35 cellular contexts compared by ENCODE assay signal in genomic region chr5:108974594-108974993, GRCh38.
A peak's percentile ranks its signal among the peaks of the same experiment; 100 is the strongest.
DNase-seq lines count a peak whose midpoint lies in the region; ATAC-seq, FAIRE-seq and TF ChIP-seq lines count a peak whose summit lies in the region.
"Had no signal": no experiment of that assay in that cellular context is flagged by ENCODE, and none has a peak within 500 bp of the region (broad histone marks: within the 10 kb centered on the region; RNA-seq: fewer than 3 reads in every experiment).

No MANE protein-coding gene starts in this region.

- H3K27me3 ChIP-seq in colonic mucosa (no peaks in the 10 kb centered on the region), small intestine (ENCODE audit: control insufficient read depth in 2 of 2, insufficient read depth in 2 of 2, low read length in 2 of 2) (no peaks in the 10 kb centered on the region), mesendoderm (ENCODE audit: insufficient read depth, low read length, poor library complexity) (no peaks in the 10 kb centered on the region), aorta (ENCODE audit: control insufficient read depth in 1 of 2, insufficient read depth in 2 of 2, low read length in 1 of 2) (no peaks in the 10 kb centered on the region), pancreas (no peaks in the 10 kb centered on the region)
- H3K27me3 ChIP-seq: BE2C; BLaER1; BLaER1 treated with 17β-estradiol and CSF1 and Interleukin-3, amounts not matched to agents 10 nM and 100 nM had no signal

- H2BK120ac ChIP-seq in mesendoderm (ENCODE audit: low read depth, low read length), result no peak overlapping the region

- TF ChIP-seq CTCF in colonic mucosa (IDR thresholded peaks at IDR 0.05) (no peak), mucosa of descending colon (IDR thresholded peaks at IDR 0.05) (no peak), pancreas (IDR thresholded peaks at IDR 0.05) (no peak)

- H2AK5ac ChIP-seq in mesendoderm (ENCODE audit: low read length), result no peak overlapping the region

- H3K4me1 ChIP-seq in colonic mucosa, result no peaks in the 10 kb centered on the region
- no peaks in the 10 kb centered on the region for H3K4me1 ChIP-seq in mucosa of descending colon (ENCODE audit: low read depth)
- no peaks in the 10 kb centered on the region for H3K4me1 ChIP-seq in small intestine (ENCODE audit: control insufficient read depth in 2 of 2, insufficient read depth in 1 of 2, low read depth in 1 of 2, low read length in 1 of 2)
- no peaks in the 10 kb centered on the region for H3K4me1 ChIP-seq in mesendoderm (ENCODE audit: control insufficient read depth, low read depth, low read length)
- no peaks in the 10 kb centered on the region for H3K4me1 ChIP-seq in aorta (ENCODE audit: control insufficient read depth in 1 of 2, insufficient read depth in 2 of 2, low read length in 2 of 2)
- no peaks in the 10 kb centered on the region for H3K4me1 ChIP-seq in pancreas
- H3K4me1 ChIP-seq: A549; BE2C; BLaER1; BLaER1 treated with 17β-estradiol and CSF1 and Interleukin-3, amounts not matched to agents 10 nM and 100 nM; Caco-2 had no signal

- no peak overlapping the region for H3K9ac ChIP-seq in colonic mucosa (ENCODE audit: low read depth in 2 of 2, low read length in 2 of 2)
- no peak overlapping the region for H3K9ac ChIP-seq in mesendoderm (ENCODE audit: low read length)
- H3K9ac ChIP-seq: BLaER1; BLaER1 treated with 17β-estradiol and CSF1 and Interleukin-3, amounts not matched to agents 10 nM and 100 nM had no signal

- intact Hi-C loops in colonic mucosa (cut with DNase I), result no loop called here
- intact Hi-C loops in left colon (cut with DNase I, micrococcal nuclease), result no loop called here
- intact Hi-C loops in mucosa of descending colon (cut with DNase I, micrococcal nuclease), result no loop called here
- intact Hi-C loops in aorta (cut with DNase I), result no loop called here
- intact Hi-C loops in posterior cingulate gyrus (cut with DNase I), result no loop called here
- intact Hi-C loops in pancreas (cut with DNase I), result no loop called here

- H3K4me2 ChIP-seq in mesendoderm (ENCODE audit: low read length), result no peak overlapping the region
- H3K4me2 ChIP-seq: A549; BLaER1; BLaER1 treated with 17β-estradiol and CSF1 and Interleukin-3, amounts not matched to agents 10 nM and 100 nM had no signal

- no peak overlapping the region for H4K8ac ChIP-seq in mesendoderm (ENCODE audit: low read depth, low read length)

- no peak overlapping the region for H2BK5ac ChIP-seq in mesendoderm (ENCODE audit: low read length)

- no peak overlapping the region for H3K18ac ChIP-seq in mesendoderm (ENCODE audit: low read length)

- DNase-seq in colonic mucosa (no peak), left colon (no peak), mucosa of descending colon (no peak), small intestine (peak; percentile 7), mesendoderm (no peak), aorta (no peak), posterior cingulate gyrus (no peak), pancreas (no peak)
- DNase-seq: 8988T; ACHN; AML-193; BE2C; C1 segment of cervical spinal cord; Caco-2; Calu3; CD4-positive, alpha-beta memory T cell; CD4-positive, alpha-beta T cell; CD4-positive, CD25-positive, alpha-beta regulatory T cell; CD8-positive, alpha-beta memory T cell; CD8-positive, alpha-beta T cell; COR-L47; DMS 273 treated with DMSO at 0.1 percent for 48 hours; DMS153; DMS53; DMS79; DMS79 treated with DMSO at 0.1 percent for 48 hours; DND-41; EL had no signal

- H3K4ac ChIP-seq in mesendoderm (ENCODE audit: low read depth, low read length), result no peak overlapping the region

- no peaks in the 10 kb centered on the region for H3K36me3 ChIP-seq in colonic mucosa
- no peaks in the 10 kb centered on the region for H3K36me3 ChIP-seq in mucosa of descending colon (ENCODE audit: low read depth)
- no peaks in the 10 kb centered on the region for H3K36me3 ChIP-seq in small intestine (ENCODE audit: control insufficient read depth in 2 of 2, insufficient read depth in 2 of 2, low read length in 2 of 2)
- H3K36me3 ChIP-seq in mesendoderm (ENCODE audit: control insufficient read depth, insufficient read depth, low read length), result no peaks in the 10 kb centered on the region
- H3K36me3 ChIP-seq in aorta (ENCODE audit: control insufficient read depth in 1 of 2, insufficient read depth in 2 of 2, low read length in 1 of 2), result no peaks in the 10 kb centered on the region
- no peaks in the 10 kb centered on the region for H3K36me3 ChIP-seq in pancreas
- H3K36me3 ChIP-seq: BE2C, BLaER1 had no signal

- H3K4me3 ChIP-seq in colonic mucosa, result no peak overlapping the region
- H3K4me3 ChIP-seq in mucosa of descending colon, result no peak overlapping the region
- no peak overlapping the region for H3K4me3 ChIP-seq in small intestine (ENCODE audit: low read depth in 1 of 2, low read length in 2 of 2)
- H3K4me3 ChIP-seq in mesendoderm (ENCODE audit: low read length), result no peak overlapping the region
- no peak overlapping the region for H3K4me3 ChIP-seq in aorta (ENCODE audit: low read length in 2 of 2)
- no peak overlapping the region for H3K4me3 ChIP-seq in pancreas
- H3K4me3 ChIP-seq: A549; BLaER1; BLaER1 treated with 17β-estradiol and CSF1 and Interleukin-3, amounts not matched to agents 10 nM and 100 nM had no signal

- WGBS in small intestine, 3 donors, result 56 to 80% (median 60%) methylated on average over 1 of the region's 1 CpG
- no CpG with 5 or more reads among the region's 1 CpG for WGBS in mesendoderm (ENCODE audit: extremely low coverage, insufficient coverage, low lambda C conversion rate)
- 97% methylated on average over 1 of the region's 1 CpG for WGBS in aorta, 2 donors
- 94 to 97% methylated on average over 1 of the region's 1 CpG for WGBS in pancreas, 2 donors

- no peak overlapping the region for H3K56ac ChIP-seq in mesendoderm (ENCODE audit: low read length)

- H3K79me1 ChIP-seq in mesendoderm (ENCODE audit: low read length), result no peaks in the 10 kb centered on the region

- H3K9me3 ChIP-seq in colonic mucosa, result no peaks in the 10 kb centered on the region
- H3K9me3 ChIP-seq in mucosa of descending colon, result no peaks in the 10 kb centered on the region
- H3K9me3 ChIP-seq in small intestine (ENCODE audit: control insufficient read depth, low read depth), result no peaks in the 10 kb centered on the region
- no peaks in the 10 kb centered on the region for H3K9me3 ChIP-seq in aorta (ENCODE audit: control insufficient read depth, low read length)
- no peaks in the 10 kb centered on the region for H3K9me3 ChIP-seq in pancreas
- H3K9me3 ChIP-seq: A549; BE2C; BLaER1; BLaER1 treated with 17β-estradiol and CSF1 and Interleukin-3, amounts not matched to agents 10 nM and 100 nM; Caco-2 had no signal

- FAIRE-seq in small intestine (lab: Jason Lieb, UNC), result no peak
- FAIRE-seq in pancreas (lab: Jason Lieb, UNC), result no peak
- FAIRE-seq: A204.1, A549, D721Med had no signal

- no peak overlapping the region for H2BK15ac ChIP-seq in mesendoderm (replicated peaks; ENCODE audit: low read depth)

- H4K5ac ChIP-seq in mesendoderm (ENCODE audit: low read length), result no peak overlapping the region

- peak; percentile 97 for ATAC-seq in left colon
- ATAC-seq in mucosa of descending colon, result peak; percentile 93
- no peak for ATAC-seq in aorta (ENCODE audit: low FRiP score)
- ATAC-seq in pancreas, result no peak
- ATAC-seq: A549; CD8-positive, alpha-beta T cell had no signal

- H3K27ac ChIP-seq in colonic mucosa (peak overlapping the region; percentile 24), small intestine (ENCODE audit: low read depth in 1 of 2, low read length in 1 of 2) (no peak overlapping the region), mesendoderm (ENCODE audit: low read depth, low read length) (no peak overlapping the region), aorta (ENCODE audit: low read depth in 1 of 2, low read length in 2 of 2) (no peak overlapping the region), pancreas (no peak overlapping the region)
- H3K27ac ChIP-seq: 22Rv1; A549; BLaER1; BLaER1 treated with 17β-estradiol and CSF1 and Interleukin-3, amounts not matched to agents 10 nM and 100 nM; C4-2B had no signal

- no peak overlapping the region for H3K23ac ChIP-seq in mesendoderm (ENCODE audit: low read length)

- no peaks in the 10 kb centered on the region for H3K79me2 ChIP-seq in mesendoderm (ENCODE audit: control insufficient read depth, insufficient read depth, low read length)

Comparison
In these comparisons a context has a peak if more than half of its experiments do, and no peak if none do; other contexts are left out.
1. ATAC-seq: peak in left colon (single experiment) and mucosa of descending colon (single experiment); none in aorta (single experiment) and pancreas (0 of 4).